ENCODE assay signal across 21 cellular contexts in genomic region chr14:23162800-23163199, GRCh38. TPM values are rescaled to one million over a fixed set of nuclear protein-coding genes. Genes with fewer than 3 reads are reported as not detected.
DNase-seq lines count a peak whose midpoint lies in the region; ATAC-seq and TF ChIP-seq lines count a peak whose summit lies in the region.
"Had no signal": no experiment of that assay in that cellular context is flagged by ENCODE, and none has a peak within 500 bp of the region (broad histone marks: within the 10 kb centered on the region; RNA-seq: fewer than 3 reads in every experiment).

No MANE protein-coding gene starts in this region.

- peaks cover 0 to 5% (median 3%) of the 10 kb centered on the region in 4 donors for H3K4me1 Mint-ChIP-seq in CD4-positive, CD25-positive, alpha-beta regulatory T cell
- H3K4me1 Mint-ChIP-seq in T-helper 17 cell = peaks cover 10% of the 10 kb centered on the region
- H3K4me1 Mint-ChIP-seq in activated CD4-positive, alpha-beta memory T cell treated with anti-CD3 and anti-CD28 coated beads, Interleukin-2, amount 10 ng/mL, durations not matched to agents 7 days and 5 days = peaks cover 15% of the 10 kb centered on the region

- no peaks in the 10 kb centered on the region for H3K9me3 ChIP-seq in CD4-positive, CD25-positive, alpha-beta regulatory T cell (ENCODE audit: control insufficient read depth in 2 of 2, low read length in 2 of 2)
- no peaks in the 10 kb centered on the region for H3K9me3 ChIP-seq in T-helper 17 cell (ENCODE audit: control insufficient read depth, low read length, poor library complexity, severe bottlenecking)
- H3K9me3 ChIP-seq in right lobe of liver = no peaks in the 10 kb centered on the region
- H3K9me3 ChIP-seq in gastroesophageal sphincter = no peaks in the 10 kb centered on the region
- H3K9me3 ChIP-seq: Caco-2, tibial nerve had no signal

- TF ChIP-seq CTCF in right lobe of liver (IDR thresholded peaks at IDR 0.05) = no peak
- no peak for TF ChIP-seq CTCF in gastroesophageal sphincter (IDR thresholded peaks at IDR 0.05)

- CTCF ChIA-PET in activated CD4-positive, alpha-beta memory T cell treated with anti-CD3 and anti-CD28 coated beads, Interleukin-2, amount 10 ng/mL, durations not matched to agents 7 days and 5 days (lab: Charles Lee) = interaction anchor here (0.9 to 2.2 kb wide), 2 partner anchors 22 to 42 kb away, joined by 3 to 9 read pairs; no protein-coding TSS in a partner anchor

- H3K27me3 ChIP-seq in CD4-positive, CD25-positive, alpha-beta regulatory T cell (ENCODE audit: control insufficient read depth, insufficient read depth, low read length) = peaks cover 4% of the 10 kb centered on the region
- H3K27me3 ChIP-seq in right lobe of liver (no peaks in the 10 kb centered on the region), gastroesophageal sphincter (no peaks in the 10 kb centered on the region)
- H3K27me3 ChIP-seq: tibial nerve had no signal

- no peaks in the 10 kb centered on the region for H3K36me3 Mint-ChIP-seq in CD4-positive, CD25-positive, alpha-beta regulatory T cell
- peaks cover 3% of the 10 kb centered on the region for H3K36me3 Mint-ChIP-seq in T-helper 17 cell (ENCODE audit: low read depth)
- H3K36me3 Mint-ChIP-seq in activated CD4-positive, alpha-beta memory T cell treated with anti-CD3 and anti-CD28 coated beads, Interleukin-2, amount 10 ng/mL, durations not matched to agents 7 days and 5 days (ENCODE audit: low read depth) = no peaks in the 10 kb centered on the region
- H3K36me3 Mint-ChIP-seq: activated CD4-positive, alpha-beta memory T cell treated with anti-CD3 and anti-CD28 coated beads for 36 hours had no signal

- TF ChIP-seq POLR2A in right lobe of liver (IDR thresholded peaks at IDR 0.05) (no peak), gastroesophageal sphincter (IDR thresholded peaks at IDR 0.05) (no peak)

- H3K4me3 ChIP-seq in CD4-positive, CD25-positive, alpha-beta regulatory T cell (ENCODE audit: low read depth, low read length) = no peak overlapping the region
- H3K4me3 ChIP-seq in right lobe of liver = no peak overlapping the region
- no peak overlapping the region for H3K4me3 ChIP-seq in gastroesophageal sphincter
- H3K4me3 ChIP-seq: tibial nerve had no signal

- peaks cover 0 to 6% (median 0%) of the 10 kb centered on the region in 7 donors for H3K9me3 Mint-ChIP-seq in CD4-positive, CD25-positive, alpha-beta regulatory T cell
- no peaks in the 10 kb centered on the region for H3K9me3 Mint-ChIP-seq in activated CD4-positive, alpha-beta memory T cell treated with anti-CD3 and anti-CD28 coated beads, Interleukin-2, amount 10 ng/mL, durations not matched to agents 7 days and 5 days
- H3K9me3 Mint-ChIP-seq: activated CD4-positive, alpha-beta memory T cell treated with anti-CD3 and anti-CD28 coated beads for 36 hours; T-helper 1 cell treated with Interleukin-12 subunit alpha and Interleukin-12 subunit beta and Interleukin-4 antibody, amounts not matched to agents 30 μg/mL and 1 μg/mL, for 36 hours had no signal

- no peak for TF ChIP-seq EP300 in gastroesophageal sphincter (IDR thresholded peaks at IDR 0.05)

- DNase-seq in AML-193 (lab: John Stamatoyannopoulos, UW) (peak; percentile 7 to 39), T-helper 17 cell (no peak), right lobe of liver (no peak), DMS79 treated with DMSO at 0.1 percent for 48 hours (lab: John Stamatoyannopoulos, UW) (no peak)
- DNase-seq in CD4-positive, CD25-positive, alpha-beta regulatory T cell = no peak
- no peak for DNase-seq in activated CD4-positive, alpha-beta memory T cell treated with anti-CD3 and anti-CD28 coated beads, Interleukin-2, amount 10 ng/mL, durations not matched to agents 7 days and 5 days
- DNase-seq: activated CD4-positive, alpha-beta memory T cell treated with anti-CD3 and anti-CD28 coated beads for 36 hours; Caco-2; EL; erythroblast; foreskin melanocyte; kidney glomerular epithelial cell; mesenchymal stem cell; NCI-H1105; NCI-H2081 treated with DMSO at 0.1 percent for 48 hours had no signal

- POLR2A ChIA-PET in activated CD4-positive, alpha-beta memory T cell treated with anti-CD3 and anti-CD28 coated beads, Interleukin-2, amount 10 ng/mL, durations not matched to agents 7 days and 5 days (lab: Charles Lee) = interaction anchor here (0.7 to 1.2 kb wide), 2 partner anchors 20 to 42 kb away, joined by 3 to 4 read pairs; no protein-coding TSS in a partner anchor

- peak; percentile 11 to 48 for ATAC-seq in CD4-positive, CD25-positive, alpha-beta regulatory T cell (ENCODE audit: low read depth in 2 of 2)
- ATAC-seq in T-helper 17 cell (no peak), right lobe of liver (peak; percentile 41 to 64 (median 53)), gastroesophageal sphincter (no peak), HG03039 (IDR thresholded peaks at IDR 0.05; ENCODE audit: unreplicated experiment) (no peak)

- H3K4me1 ChIP-seq in CD4-positive, CD25-positive, alpha-beta regulatory T cell (ENCODE audit: control insufficient read depth, insufficient read depth, low read length, poor library complexity, severe bottlenecking) = no peaks in the 10 kb centered on the region
- peaks cover 0 to 4% (median 0%) of the 10 kb centered on the region in 4 donors for H3K4me1 ChIP-seq in right lobe of liver
- peaks cover 0 to 21% (median 0%) of the 10 kb centered on the region in 3 donors for H3K4me1 ChIP-seq in gastroesophageal sphincter

- intact Hi-C loops in right lobe of liver (cut with DNase I) = no loop called here

- H3K4me3 Mint-ChIP-seq in CD4-positive, CD25-positive, alpha-beta regulatory T cell = no peak overlapping the region
- peak overlapping the region; percentile 49 for H3K4me3 Mint-ChIP-seq in T-helper 17 cell
- H3K4me3 Mint-ChIP-seq in activated CD4-positive, alpha-beta memory T cell treated with anti-CD3 and anti-CD28 coated beads, Interleukin-2, amount 10 ng/mL, durations not matched to agents 7 days and 5 days = no peak overlapping the region
- H3K4me3 Mint-ChIP-seq: activated CD4-positive, alpha-beta memory T cell treated with anti-CD3 and anti-CD28 coated beads for 36 hours; T-helper 1 cell treated with Interleukin-12 subunit alpha and Interleukin-12 subunit beta and Interleukin-4 antibody, amounts not matched to agents 30 μg/mL and 1 μg/mL, for 36 hours had no signal

- peak overlapping the region in 2 of 3 donors; percentile 30 to 75 for H3K27ac Mint-ChIP-seq in CD4-positive, CD25-positive, alpha-beta regulatory T cell
- H3K27ac Mint-ChIP-seq in T-helper 17 cell = no peak overlapping the region
- H3K27ac Mint-ChIP-seq in activated CD4-positive, alpha-beta memory T cell treated with anti-CD3 and anti-CD28 coated beads, Interleukin-2, amount 10 ng/mL, durations not matched to agents 7 days and 5 days = no peak overlapping the region
- H3K27ac Mint-ChIP-seq: activated CD4-positive, alpha-beta memory T cell treated with anti-CD3 and anti-CD28 coated beads for 36 hours; T-helper 1 cell treated with Interleukin-12 subunit alpha and Interleukin-12 subunit beta and Interleukin-4 antibody, amounts not matched to agents 30 μg/mL and 1 μg/mL, for 36 hours had no signal

- no CpG with 5 or more reads among the region's 4 CpGs for WGBS in right lobe of liver (ENCODE audit: insufficient coverage, low coverage, low lambda C conversion rate, missing lambda C conversion rate)
- no CpG with 5 or more reads among the region's 4 CpGs for WGBS in gastroesophageal sphincter (ENCODE audit: low coverage in 1 of 2), 2 donors

- H3K27ac ChIP-seq in CD4-positive, CD25-positive, alpha-beta regulatory T cell (ENCODE audit: insufficient read depth, low read length, poor library complexity, severe bottlenecking) = no peak overlapping the region
- H3K27ac ChIP-seq in right lobe of liver (no peak overlapping the region), gastroesophageal sphincter (peak overlapping the region in 1 of 4 donors; percentile 3)
- H3K27ac ChIP-seq: VCaP had no signal

- H3K36me3 ChIP-seq in CD4-positive, CD25-positive, alpha-beta regulatory T cell (ENCODE audit: control insufficient read depth, insufficient read depth, low read length) = no peaks in the 10 kb centered on the region
- no peaks in the 10 kb centered on the region for H3K36me3 ChIP-seq in right lobe of liver
- H3K36me3 ChIP-seq in gastroesophageal sphincter = peaks cover 0 to 63% of the 10 kb centered on the region in 2 donors
- H3K36me3 ChIP-seq: tibial nerve had no signal

- peaks cover 36% of the 10 kb centered on the region for H3K27me3 Mint-ChIP-seq in CD4-positive, CD25-positive, alpha-beta regulatory T cell
- peaks cover 39% of the 10 kb centered on the region for H3K27me3 Mint-ChIP-seq in T-helper 17 cell
- H3K27me3 Mint-ChIP-seq in activated CD4-positive, alpha-beta memory T cell treated with anti-CD3 and anti-CD28 coated beads, Interleukin-2, amount 10 ng/mL, durations not matched to agents 7 days and 5 days = peaks cover 13% of the 10 kb centered on the region

RNA-seq across cellular contexts. Expression of gene SLC7A8, which starts 20.7 kb away (rescaled TPM):
- total RNA-seq in CD4-positive, CD25-positive, alpha-beta regulatory T cell = not detected
- 1 to 10 TPM in 3 of 4 donors, under 1 TPM in 1; 0.48 to 1.8 (median 1.1) TPM for polyA plus RNA-seq in CD4-positive, CD25-positive, alpha-beta regulatory T cell
- total RNA-seq in T-helper 17 cell (1 to 10 TPM; 2.0 to 2.5 TPM), right lobe of liver (10 to 100 TPM in 1 of 6 experiments, 1 to 10 TPM in 5; 3.2 to 10.1 (median 4.4) TPM), gastroesophageal sphincter (10 to 100 TPM; 21.6 to 56.7 (median 32.2) TPM)
- total RNA-seq in activated CD4-positive, alpha-beta memory T cell treated with anti-CD3 and anti-CD28 coated beads, Interleukin-2, amount 10 ng/mL, durations not matched to agents 7 days and 5 days = under 1 TPM; 0.76 to 0.93 TPM

RNA-seq across cellular contexts. Expression of gene CEBPE, which starts 43.7 kb away (rescaled TPM):
- total RNA-seq in CD4-positive, CD25-positive, alpha-beta regulatory T cell = not detected
- under 1 TPM in 3 of 4 donors, not detected in 1; 0.14 to 0.29 (median 0.24) TPM for polyA plus RNA-seq in CD4-positive, CD25-positive, alpha-beta regulatory T cell
- total RNA-seq in T-helper 17 cell = under 1 TPM in 1 of 2 donors, not detected in 1; 0.25 TPM
- total RNA-seq in right lobe of liver = under 1 TPM in 2 of 6 experiments, not detected in 4; 0.13 to 0.18 TPM
- under 1 TPM; 0.25 to 0.83 TPM for total RNA-seq in activated CD4-positive, alpha-beta memory T cell treated with anti-CD3 and anti-CD28 coated beads, Interleukin-2, amount 10 ng/mL, durations not matched to agents 7 days and 5 days
- total RNA-seq in gastroesophageal sphincter = not detected
- total RNA-seq: Caco-2, NCI-H460, tibial nerve had no signal

RNA-seq across cellular contexts. Expression of gene CIROP, which starts 58.0 kb away (rescaled TPM):
- not detected for total RNA-seq in CD4-positive, CD25-positive, alpha-beta regulatory T cell
- under 1 TPM in 1 of 4 donors, not detected in 3; 0.23 TPM for polyA plus RNA-seq in CD4-positive, CD25-positive, alpha-beta regulatory T cell
- total RNA-seq in T-helper 17 cell = not detected
- total RNA-seq in right lobe of liver = not detected
- total RNA-seq in activated CD4-positive, alpha-beta memory T cell treated with anti-CD3 and anti-CD28 coated beads, Interleukin-2, amount 10 ng/mL, durations not matched to agents 7 days and 5 days = not detected
- total RNA-seq in gastroesophageal sphincter = under 1 TPM in 2 of 4 donors, not detected in 2; 0.13 to 0.31 TPM
- total RNA-seq: activated CD4-positive, alpha-beta memory T cell treated with anti-CD3 and anti-CD28 coated beads for 36 hours; Caco-2; NCI-H460; tibial nerve had no signal

Comparison
In these comparisons a context has a peak if more than half of its experiments do, and no peak if none do; other contexts are left out.
1. DNase-seq: peak in AML-193 (2 of 2); none in CD4-positive, CD25-positive, alpha-beta regulatory T cell (0 of 3), T-helper 17 cell (0 of 3), right lobe of liver (0 of 3), activated CD4-positive, alpha-beta memory T cell treated with anti-CD3 and anti-CD28 coated beads, Interleukin-2, amount 10 ng/mL, durations not matched to agents 7 days and 5 days (single experiment) and DMS79 treated with DMSO at 0.1 percent for 48 hours (single experiment).
2. ATAC-seq: peak in CD4-positive, CD25-positive, alpha-beta regulatory T cell (2 of 2) and right lobe of liver (4 of 4); none in T-helper 17 cell (single experiment), gastroesophageal sphincter (single experiment) and HG03039 (single experiment).
3. H3K27ac Mint-ChIP-seq: peak in CD4-positive, CD25-positive, alpha-beta regulatory T cell (2 of 3); none in T-helper 17 cell (single experiment) and activated CD4-positive, alpha-beta memory T cell treated with anti-CD3 and anti-CD28 coated beads, Interleukin-2, amount 10 ng/mL, durations not matched to agents 7 days and 5 days (single experiment).